12 cellular contexts compared by ENCODE assay signal in the genomic region with DNA sequence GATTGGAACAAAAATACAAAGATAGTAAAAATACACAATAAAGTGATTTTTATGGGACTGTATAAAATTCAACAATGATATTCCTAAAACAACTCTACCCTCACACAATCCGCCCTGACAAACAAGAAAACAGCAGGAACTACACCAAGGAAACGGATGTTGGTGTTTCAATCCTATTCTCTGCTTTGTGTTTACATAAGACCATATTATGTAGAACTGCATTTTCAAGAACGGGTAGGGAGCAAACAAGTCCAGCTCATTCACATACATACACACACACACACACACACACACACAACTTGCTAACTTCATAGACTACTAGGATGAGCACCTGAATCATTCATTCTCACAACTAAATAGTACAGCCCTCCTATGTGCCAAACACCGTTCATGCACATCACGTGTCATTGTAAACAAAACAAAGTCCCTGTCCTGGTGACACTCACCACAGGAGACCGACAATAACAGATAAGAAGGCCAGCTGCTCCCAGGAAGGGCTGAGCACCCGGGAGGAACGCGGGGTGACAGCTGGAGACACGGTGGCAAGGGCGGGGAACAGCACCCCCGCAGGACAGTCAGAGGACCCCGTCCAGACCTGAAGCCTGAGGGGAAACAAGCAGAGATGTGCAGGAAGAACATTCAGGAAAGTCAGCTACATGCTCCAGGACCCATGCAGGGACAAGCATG. TPM values are rescaled to one million over a fixed set of nuclear protein-coding genes. Genes with fewer than 3 reads are reported as not detected.
A peak's percentile ranks its signal among the peaks of the same experiment; 100 is the strongest.
DNase-seq lines count a peak whose midpoint lies in the region; ATAC-seq and TF ChIP-seq lines count a peak whose summit lies in the region.
"Had no signal": no experiment of that assay in that cellular context is flagged by ENCODE, and none has a peak within 500 bp of the region (broad histone marks: within the 10 kb centered on the region; RNA-seq: fewer than 3 reads in every experiment).

No MANE protein-coding gene starts in this region.

- no peak overlapping the region for H3K4me3 ChIP-seq in mesenchymal stem cell (ENCODE audit: insufficient read depth in 1 of 2, low read depth in 1 of 2, low read length in 2 of 2)
- no peak overlapping the region for H3K4me3 ChIP-seq in effector memory CD4-positive, alpha-beta T cell (ENCODE audit: insufficient read depth, low read depth, low read length, poor library complexity, severe bottlenecking)

- POLR2A ChIA-PET in HEK293T (lab: Yijun Ruan, JAX), result no interaction called here

- CTCF ChIA-PET in HEK293T (lab: Yijun Ruan, JAX), result interaction anchor here (0.6 kb wide), 1 partner anchor 975 kb away, joined by 3 read pairs; no protein-coding TSS in a partner anchor

- no peak overlapping the region for H3K4ac ChIP-seq in mesenchymal stem cell (ENCODE audit: low read depth in 1 of 2, low read length in 2 of 2)

- H3K79me1 ChIP-seq in mesenchymal stem cell (replicated peaks; ENCODE audit: low read length, poor library complexity, severe bottlenecking), result no peaks in the 10 kb centered on the region

- H2BK12ac ChIP-seq in mesenchymal stem cell (ENCODE audit: low read length in 2 of 2), result no peak overlapping the region

- H2AK5ac ChIP-seq in mesenchymal stem cell (ENCODE audit: low read length, severe bottlenecking), result no peak overlapping the region

- H4K91ac ChIP-seq in mesenchymal stem cell (ENCODE audit: low read length), result no peak overlapping the region

- ATAC-seq in HG03460 (IDR thresholded peaks at IDR 0.05; ENCODE audit: unreplicated experiment), result no peak

- DNase-seq in D341Med (ENCODE audit: low spot score) (peak; percentile 51), HEK293T (ENCODE audit: extremely low spot score) (peak; percentile 40), SK-N-DZ (ENCODE audit: low spot score) (peak; percentile 3), mesenchymal stem cell (peak; percentile 4), NCI-H1436 treated with DMSO at 0.1 percent for 48 hours (lab: John Stamatoyannopoulos, UW) (no peak), hippocampal formation (lab: John Stamatoyannopoulos, UW) (no peak)
- no peak for DNase-seq in effector memory CD4-positive, alpha-beta T cell
- DNase-seq: activated naive CD4-positive, alpha-beta T cell; midbrain; MV-4-11 had no signal

- H3K36me3 ChIP-seq in mesenchymal stem cell (ENCODE audit: control insufficient read depth in 1 of 2, insufficient read depth in 2 of 2, low read depth in 1 of 2, low read length in 2 of 2), result peaks cover 39 to 47% of the 10 kb centered on the region in 2 experiments
- peaks cover 4% of the 10 kb centered on the region for H3K36me3 ChIP-seq in effector memory CD4-positive, alpha-beta T cell (ENCODE audit: control insufficient read depth, insufficient read depth, low read length)

- no peak overlapping the region for H3K18ac ChIP-seq in mesenchymal stem cell (ENCODE audit: low read depth in 1 of 2, low read length in 2 of 2)

- no peak overlapping the region for H2AFZ ChIP-seq in mesenchymal stem cell (ENCODE audit: low read depth, low read length)

- H3K23ac ChIP-seq in mesenchymal stem cell (ENCODE audit: low read length in 2 of 2), result no peak overlapping the region

- no peak overlapping the region for H3K9ac ChIP-seq in mesenchymal stem cell (ENCODE audit: low read length)

- no peak overlapping the region for H3K4me2 ChIP-seq in mesenchymal stem cell (ENCODE audit: low read length, poor library complexity, severe bottlenecking)

- no peak overlapping the region for H2BK120ac ChIP-seq in mesenchymal stem cell (ENCODE audit: low read depth, low read length)

- no peaks in the 10 kb centered on the region for H3K9me3 ChIP-seq in mesenchymal stem cell (ENCODE audit: control insufficient read depth, low read length)
- H3K9me3 ChIP-seq in effector memory CD4-positive, alpha-beta T cell (ENCODE audit: control insufficient read depth, low read length), result no peaks in the 10 kb centered on the region
- H3K9me3 ChIP-seq: Caco-2 had no signal

- no peak overlapping the region for H4K8ac ChIP-seq in mesenchymal stem cell (ENCODE audit: low read length)

- H2BK5ac ChIP-seq in mesenchymal stem cell (ENCODE audit: low read depth, low read length, poor library complexity, severe bottlenecking), result no peak overlapping the region

- H3K27me3 ChIP-seq in mesenchymal stem cell (ENCODE audit: control insufficient read depth in 1 of 2, insufficient read depth in 1 of 2, low read length in 2 of 2), result no peaks in the 10 kb centered on the region
- no peaks in the 10 kb centered on the region for H3K27me3 ChIP-seq in effector memory CD4-positive, alpha-beta T cell (replicated peaks; ENCODE audit: control insufficient read depth, insufficient read depth, low read length, poor library complexity, severe bottlenecking)

- WGBS in mesenchymal stem cell, result 72% methylated on average over 13 of the region's 13 CpGs

- no peaks in the 10 kb centered on the region for H3K4me1 ChIP-seq in mesenchymal stem cell (ENCODE audit: control insufficient read depth, insufficient read depth, low read depth, low read length)
- H3K4me1 ChIP-seq in effector memory CD4-positive, alpha-beta T cell (ENCODE audit: control insufficient read depth, insufficient read depth, low read length, poor library complexity, severe bottlenecking), result no peaks in the 10 kb centered on the region
- H3K4me1 ChIP-seq: Caco-2 had no signal

- H3K27ac ChIP-seq in mesenchymal stem cell (ENCODE audit: low read length, poor library complexity, severe bottlenecking), result no peak overlapping the region
- H3K27ac ChIP-seq in effector memory CD4-positive, alpha-beta T cell (ENCODE audit: insufficient read depth, low read length, poor library complexity, severe bottlenecking), result no peak overlapping the region

- H2BK15ac ChIP-seq in mesenchymal stem cell (ENCODE audit: low read depth, poor library complexity, severe bottlenecking), result no peak overlapping the region

- no peak overlapping the region for H3K14ac ChIP-seq in mesenchymal stem cell (ENCODE audit: low read length in 2 of 2)

TF ChIP-seq in HEK293T, 16 proteins besides CTCF, POLR2A, EP300 and RAD21:
- no peak for TF ChIP-seq SP1 (IDR thresholded peaks at IDR 0.05)
- no peak for TF ChIP-seq ELF4 (IDR thresholded peaks at IDR 0.05)
- TF ChIP-seq ZNF384 (IDR thresholded peaks at IDR 0.05), result no peak
- TF ChIP-seq FOXM1 (IDR thresholded peaks at IDR 0.05; ENCODE audit: borderline replicate concordance), result no peak
- no peak for TF ChIP-seq L3MBTL2 (conservative IDR thresholded peaks at IDR 0.05)
- TF ChIP-seq LEF1 (IDR thresholded peaks at IDR 0.05; ENCODE audit: borderline replicate concordance), result no peak
- TF ChIP-seq TARDBP (IDR thresholded peaks at IDR 0.05), result no peak
- no peak for TF ChIP-seq CTBP1 (IDR thresholded peaks at IDR 0.05; ENCODE audit: borderline replicate concordance)

RNA-seq across cellular contexts. Expression of a gene that starts 43.0 kb away (rescaled TPM):
- 9.4 and 11.4 TPM in 2 replicates for polyA plus RNA-seq in SK-N-DZ (2014; cell fraction: cytosol; rRNA removed)
- polyA plus RNA-seq in SK-N-DZ (2014; cell fraction: nucleus; rRNA removed), result 42.8 and 55.4 TPM in 2 replicates
- 3.2 TPM for polyA plus RNA-seq in mesenchymal stem cell (2013, experiment 1 of 2)
- 3.2 TPM for polyA plus RNA-seq in mesenchymal stem cell (2013, experiment 2 of 2)

Comparison
In these comparisons a context has a peak if more than half of its experiments do, and no peak if none do; other contexts are left out.
1. DNase-seq: peak in D341Med (single experiment), HEK293T (single experiment), SK-N-DZ (single experiment) and mesenchymal stem cell (single experiment); none in NCI-H1436 treated with DMSO at 0.1 percent for 48 hours (single experiment), effector memory CD4-positive, alpha-beta T cell (0 of 3) and hippocampal formation (0 of 2).